1 cellular context compared by ENCODE assay signal in the genomic region with DNA sequence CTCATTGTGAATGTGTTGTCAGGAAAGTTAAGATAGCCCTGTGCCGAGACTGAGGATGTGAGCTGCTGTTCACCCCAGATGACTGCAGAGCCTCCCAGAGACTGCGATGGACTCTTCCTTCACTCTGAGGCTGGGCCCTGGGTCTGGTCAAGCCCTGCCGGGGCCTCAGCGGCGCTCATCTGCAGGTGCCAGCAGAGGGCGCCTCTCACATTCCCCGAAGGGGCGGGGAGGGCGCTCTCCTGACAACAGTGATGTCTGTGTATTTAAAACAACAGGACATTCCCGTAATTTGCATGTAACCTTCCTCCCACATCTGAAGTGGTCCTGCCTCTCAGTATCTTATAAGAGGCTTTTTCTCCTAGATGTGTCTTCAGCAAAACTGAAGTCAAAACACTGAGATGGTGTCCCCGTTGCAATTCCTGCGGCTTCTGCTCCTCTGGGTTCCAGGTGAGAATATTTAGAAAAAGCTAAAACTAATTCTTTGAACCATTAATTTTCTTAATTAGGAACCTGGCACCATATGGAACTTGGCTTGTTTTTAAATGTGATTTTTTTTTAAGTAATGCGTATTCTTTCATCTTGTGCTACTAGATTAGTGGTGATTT.
TF ChIP-seq lines count a peak whose summit lies in the region.

No MANE protein-coding gene starts in this region.

TF ChIP-seq in HCT116, 20 proteins besides CTCF, POLR2A, EP300 and RAD21:
- no peak for TF ChIP-seq TCF7L2 (IDR thresholded peaks at IDR 0.05; ENCODE audit: borderline replicate concordance, extremely low read depth, insufficient read depth, insufficient read length)
- no peak for TF ChIP-seq CEBPB (IDR thresholded peaks at IDR 0.05; ENCODE audit: low read depth)
- no peak for TF ChIP-seq CBX3 (IDR thresholded peaks at IDR 0.05; ENCODE audit: low read depth)
- no peak for TF ChIP-seq EZH2 (IDR thresholded peaks at IDR 0.05)
- TF ChIP-seq ATF3 (IDR thresholded peaks at IDR 0.05): no peak
- no peak for TF ChIP-seq ZNF274 (IDR thresholded peaks at IDR 0.05; ENCODE audit: low read depth, low read length)
- TF ChIP-seq POLR2AphosphoS5 (IDR thresholded peaks at IDR 0.05; ENCODE audit: low read depth, low read length): no peak
- no peak for TF ChIP-seq ELF1 (IDR thresholded peaks at IDR 0.05; ENCODE audit: borderline replicate concordance, low read depth)
- no peak for TF ChIP-seq EZH2phosphoT487 (IDR thresholded peaks at IDR 0.05; ENCODE audit: borderline replicate concordance)
- no peak for TF ChIP-seq ZBTB33 (IDR thresholded peaks at IDR 0.05; ENCODE audit: extremely low read depth, insufficient replicate concordance, low read length)
- TF ChIP-seq SIN3A (IDR thresholded peaks at IDR 0.05; ENCODE audit: low read depth): no peak
- TF ChIP-seq, protein P1, sequence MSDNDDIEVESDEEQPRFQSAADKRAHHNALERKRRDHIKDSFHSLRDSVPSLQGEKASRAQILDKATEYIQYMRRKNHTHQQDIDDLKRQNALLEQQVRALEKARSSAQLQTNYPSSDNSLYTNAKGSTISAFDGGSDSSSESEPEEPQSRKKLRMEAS (IDR thresholded peaks at IDR 0.05): no peak
- TF ChIP-seq YY1 (IDR thresholded peaks at IDR 0.05; ENCODE audit: extremely low read depth, insufficient replicate concordance, low read depth, low read length): no peak
- no peak for TF ChIP-seq FOSL1 (IDR thresholded peaks at IDR 0.05; ENCODE audit: low read depth)
- TF ChIP-seq SRF (IDR thresholded peaks at IDR 0.05; ENCODE audit: low read depth): no peak
- no peak for TF ChIP-seq SP1 (IDR thresholded peaks at IDR 0.05; ENCODE audit: low read depth)
- no peak for TF ChIP-seq JUND (IDR thresholded peaks at IDR 0.05)
- no peak for TF ChIP-seq ZFX (IDR thresholded peaks at IDR 0.05)
- TF ChIP-seq REST (IDR thresholded peaks at IDR 0.05; ENCODE audit: low read depth): no peak
- TF ChIP-seq EGR1 (IDR thresholded peaks at IDR 0.05; ENCODE audit: low read depth): no peak
